12 cellular contexts compared by ENCODE assay signal in the genomic region with DNA sequence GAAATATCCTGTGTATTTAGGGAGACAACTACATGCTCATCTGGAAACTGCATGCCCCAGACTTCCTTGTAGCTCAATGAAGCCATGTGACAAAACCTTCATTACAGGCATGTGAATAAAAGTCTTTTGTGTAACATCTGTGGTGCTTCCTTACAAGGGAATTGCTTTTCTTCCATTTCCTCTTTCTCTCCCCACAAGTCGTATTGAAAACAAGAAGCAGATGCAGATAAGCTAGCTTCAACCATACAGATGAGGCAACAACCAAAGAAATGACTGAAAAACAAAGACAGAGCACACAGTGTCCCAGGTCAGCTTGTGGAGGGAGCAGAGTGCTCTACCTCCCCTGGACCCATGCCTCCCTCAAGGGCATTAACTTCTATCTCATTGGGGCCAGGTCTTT.
DNase-seq lines count a peak whose midpoint lies in the region; ATAC-seq and TF ChIP-seq lines count a peak whose summit lies in the region.
"Had no signal": no experiment of that assay in that cellular context is flagged by ENCODE, and none has a peak within 500 bp of the region (broad histone marks: within the 10 kb centered on the region; RNA-seq: fewer than 3 reads in every experiment).

No MANE protein-coding gene starts in this region.

- H3K9me3 ChIP-seq in heart left ventricle (no peaks in the 10 kb centered on the region), upper lobe of right lung (no peaks in the 10 kb centered on the region), neural progenitor cell (ENCODE audit: low read depth) (no peaks in the 10 kb centered on the region)

- 23 to 35% (median 32%) methylated on average over 1 of the region's 1 CpG for WGBS in heart left ventricle, 4 donors

- no peaks in the 10 kb centered on the region for H3K27me3 Mint-ChIP-seq in neural progenitor cell (ENCODE audit: insufficient read depth, low read depth)

- H3K36me3 ChIP-seq in heart left ventricle (no peaks in the 10 kb centered on the region), upper lobe of right lung (no peaks in the 10 kb centered on the region), neural progenitor cell (no peaks in the 10 kb centered on the region), brain microvascular endothelial cell (replicated peaks) (no peaks in the 10 kb centered on the region)

- H3K4me1 ChIP-seq in heart left ventricle (peaks cover 0 to 20% (median 12%) of the 10 kb centered on the region in 12 donors), upper lobe of right lung (peaks cover 5% of the 10 kb centered on the region), neural progenitor cell (no peaks in the 10 kb centered on the region)

- TF ChIP-seq POLR2A in heart left ventricle (IDR thresholded peaks at IDR 0.05) = no peak

- H4K20me1 ChIP-seq in neural progenitor cell (ENCODE audit: low read depth) = no peaks in the 10 kb centered on the region

- no peaks in the 10 kb centered on the region for H3K27me3 ChIP-seq in heart left ventricle
- H3K27me3 ChIP-seq in upper lobe of right lung = no peaks in the 10 kb centered on the region
- no peaks in the 10 kb centered on the region for H3K27me3 ChIP-seq in neural progenitor cell
- no peaks in the 10 kb centered on the region for H3K27me3 ChIP-seq in brain microvascular endothelial cell (replicated peaks)

- peaks cover 2% of the 10 kb centered on the region for H3K9me3 Mint-ChIP-seq in neural progenitor cell
- H3K9me3 Mint-ChIP-seq: activated naive CD8-positive, alpha-beta T cell treated with anti-CD3 and anti-CD28 coated beads, Interleukin-2, amount 50 U/mL, for 24 hours had no signal

- DNase-seq in MV-4-11 (lab: John Stamatoyannopoulos, UW) (peak; percentile 98), heart left ventricle (no peak), upper lobe of right lung (no peak), neural progenitor cell (ENCODE audit: low spot score) (no peak), brain microvascular endothelial cell (no peak)
- DNase-seq: activated CD4-positive, alpha-beta T cell treated with anti-CD3 and anti-CD28 coated beads, Interleukin-2, amount 50 U/mL, for 1 hour; activated naive CD8-positive, alpha-beta T cell treated with anti-CD3 and anti-CD28 coated beads, Interleukin-2, amount 50 U/mL, for 24 hours; stimulated activated CD4-positive, alpha-beta T cell treated with anti-CD3 and anti-CD28 coated beads, Interleukin-12 subunit alpha, Interleukin-12 subunit beta, amount 100 ng/mL, for 4 hours had no signal

- H3F3A ChIP-seq in neural progenitor cell (ENCODE audit: low read depth) = no peaks in the 10 kb centered on the region

- H3K79me2 ChIP-seq in neural progenitor cell (ENCODE audit: low read depth) = no peaks in the 10 kb centered on the region

- H3K27ac Mint-ChIP-seq in neural progenitor cell = no peak overlapping the region
- H3K27ac Mint-ChIP-seq: activated naive CD8-positive, alpha-beta T cell treated with anti-CD3 and anti-CD28 coated beads, Interleukin-2, amount 50 U/mL, for 24 hours had no signal

- H3K27ac ChIP-seq in heart left ventricle (peak overlapping the region in 2 of 12 donors; percentile 55 to 65), upper lobe of right lung (no peak overlapping the region), neural progenitor cell (no peak overlapping the region), brain microvascular endothelial cell (no peak overlapping the region)
- H3K27ac ChIP-seq: epithelial cell of prostate had no signal

- peak; percentile 50 for ATAC-seq in GM21447 (IDR thresholded peaks at IDR 0.05; ENCODE audit: unreplicated experiment)
- ATAC-seq in heart left ventricle = peak; percentile 68 to 92 (median 73)
- ATAC-seq in upper lobe of right lung = peak; percentile 94
- no peak for ATAC-seq in HG03025 (IDR thresholded peaks at IDR 0.05; ENCODE audit: low FRiP score, unreplicated experiment)
- ATAC-seq: activated naive CD8-positive, alpha-beta T cell treated with anti-CD3 and anti-CD28 coated beads, Interleukin-2, amount 50 U/mL, for 24 hours; Panc1 had no signal

- H3K4me3 Mint-ChIP-seq in neural progenitor cell = no peak overlapping the region
- H3K4me3 Mint-ChIP-seq: activated naive CD8-positive, alpha-beta T cell treated with anti-CD3 and anti-CD28 coated beads, Interleukin-2, amount 50 U/mL, for 24 hours had no signal

- H3K9ac ChIP-seq in neural progenitor cell = no peak overlapping the region

- intact Hi-C loops in heart left ventricle (cut with DNase I) (no loop called here), upper lobe of right lung (cut with DNase I) (no loop called here)

- H3K4me2 ChIP-seq in neural progenitor cell = no peak overlapping the region

- TF ChIP-seq CTCF in heart left ventricle (IDR thresholded peaks at IDR 0.05) (no peak), upper lobe of right lung (IDR thresholded peaks at IDR 0.05) (no peak), neural progenitor cell (IDR thresholded peaks at IDR 0.05) (no peak), brain microvascular endothelial cell (IDR thresholded peaks at IDR 0.05; ENCODE audit: low read depth, low read length, missing control alignments) (no peak)

- no peak overlapping the region for H3K4me3 ChIP-seq in heart left ventricle
- no peak overlapping the region for H3K4me3 ChIP-seq in upper lobe of right lung
- H3K4me3 ChIP-seq in neural progenitor cell = no peak overlapping the region
- no peak overlapping the region for H3K4me3 ChIP-seq in brain microvascular endothelial cell (ENCODE audit: low read depth, low read length)

- H3K36me3 Mint-ChIP-seq in neural progenitor cell = no peaks in the 10 kb centered on the region

- in situ Hi-C loops in brain microvascular endothelial cell (cut with HindIII; ENCODE audit: low pct_ligation_motif_present, low sequenced_read_pairs) = no loop called here

- H3K4me1 Mint-ChIP-seq in neural progenitor cell = peaks cover 4% of the 10 kb centered on the region
- H3K4me1 Mint-ChIP-seq: activated naive CD8-positive, alpha-beta T cell treated with anti-CD3 and anti-CD28 coated beads, Interleukin-2, amount 50 U/mL, for 24 hours had no signal

- H2AFZ ChIP-seq in neural progenitor cell (replicated peaks) = no peak overlapping the region
